ENCODE assay signal across 12 cellular contexts in genomic region chr7:116215550-116215949, GRCh38. TPM values are rescaled to one million over a fixed set of nuclear protein-coding genes. Genes with fewer than 3 reads are reported as not detected.
A peak's percentile ranks its signal among the peaks of the same experiment; 100 is the strongest.
DNase-seq lines count a peak whose midpoint lies in the region; ATAC-seq and TF ChIP-seq lines count a peak whose summit lies in the region.
"Had no signal": no experiment of that assay in that cellular context is flagged by ENCODE, and none has a peak within 500 bp of the region (broad histone marks: within the 10 kb centered on the region; RNA-seq: fewer than 3 reads in every experiment).

No MANE protein-coding gene starts in this region.

- intact Hi-C loops in A673 (cut with micrococcal nuclease; ENCODE audit: unreplicated experiment), result no loop called here
- intact Hi-C loops in activated T-helper 2 cell treated with anti-CD3 and anti-CD28 coated beads, Interferon-gamma antibody, Interleukin-2, Interleukin-4, amounts not matched to agents 10 μg/mL and 5 μg/mL and 100 μg/mL, durations not matched to agents 14 hours and 24 hours and 36 hours (cut with micrococcal nuclease), result loop anchor here (5.0 to 10.0 kb wide), 3 partner anchors 33 to 799 kb away; partner anchors contain the start of gene ST7

- CTCF ChIA-PET in A673 (lab: Charles Lee), result no interaction called here
- CTCF ChIA-PET in CD8-positive, alpha-beta memory T cell (lab: Charles Lee), result interaction anchor here (1.0 to 2.5 kb wide), 4 partner anchors 9 to 35 kb away, joined by 3 to 12 read pairs (median 4); no protein-coding TSS in a partner anchor

- peaks cover 81 to 92% (median 92%) of the 10 kb centered on the region in 3 donors for H3K4me1 Mint-ChIP-seq in CD8-positive, alpha-beta memory T cell
- peaks cover 82% of the 10 kb centered on the region for H3K4me1 Mint-ChIP-seq in activated naive CD8-positive, alpha-beta T cell treated with anti-CD3 and anti-CD28 coated beads, Interleukin-2, amount 50 U/mL, for 24 hours
- peaks cover 39 to 89% (median 74%) of the 10 kb centered on the region in 4 donors for H3K4me1 Mint-ChIP-seq in naive thymus-derived CD8-positive, alpha-beta T cell
- H3K4me1 Mint-ChIP-seq in activated T-helper 2 cell treated with anti-CD3 and anti-CD28 coated beads, Interferon-gamma antibody, Interleukin-2, Interleukin-4, amounts not matched to agents 10 μg/mL and 5 μg/mL and 100 μg/mL, durations not matched to agents 14 hours and 24 hours and 36 hours (ENCODE audit: low read depth), result peaks cover 70% of the 10 kb centered on the region

- peak overlapping the region; percentile 8 to 99 (median 88) for H3K27ac Mint-ChIP-seq in CD8-positive, alpha-beta memory T cell
- H3K27ac Mint-ChIP-seq in activated naive CD8-positive, alpha-beta T cell treated with anti-CD3 and anti-CD28 coated beads, Interleukin-2, amount 50 U/mL, for 24 hours, result peak overlapping the region; percentile 65
- peak overlapping the region in 9 of 10 donors; percentile 24 to 99 (median 97) for H3K27ac Mint-ChIP-seq in naive thymus-derived CD8-positive, alpha-beta T cell
- H3K27ac Mint-ChIP-seq in activated T-helper 2 cell treated with anti-CD3 and anti-CD28 coated beads, Interferon-gamma antibody, Interleukin-2, Interleukin-4, amounts not matched to agents 10 μg/mL and 5 μg/mL and 100 μg/mL, durations not matched to agents 14 hours and 24 hours and 36 hours, result no peak overlapping the region

- no peaks in the 10 kb centered on the region for H3K27me3 Mint-ChIP-seq in CD8-positive, alpha-beta memory T cell
- H3K27me3 Mint-ChIP-seq in activated naive CD8-positive, alpha-beta T cell treated with anti-CD3 and anti-CD28 coated beads, Interleukin-2, amount 50 U/mL, for 24 hours, result no peaks in the 10 kb centered on the region
- H3K27me3 Mint-ChIP-seq in naive thymus-derived CD8-positive, alpha-beta T cell, result no peaks in the 10 kb centered on the region
- no peaks in the 10 kb centered on the region for H3K27me3 Mint-ChIP-seq in activated T-helper 2 cell treated with anti-CD3 and anti-CD28 coated beads, Interferon-gamma antibody, Interleukin-2, Interleukin-4, amounts not matched to agents 10 μg/mL and 5 μg/mL and 100 μg/mL, durations not matched to agents 14 hours and 24 hours and 36 hours (ENCODE audit: low read depth)

- no peak overlapping the region for H3K4me3 ChIP-seq in A673 (ENCODE audit: low read depth, low read length, poor library complexity, severe bottlenecking)
- H3K4me3 ChIP-seq in CD8-positive, alpha-beta memory T cell (ENCODE audit: low read length), result no peak overlapping the region
- H3K4me3 ChIP-seq: vagina had no signal

- H3K4me1 ChIP-seq in A673 (ENCODE audit: insufficient read depth, low read length, poor library complexity, severe bottlenecking), result peaks cover 70% of the 10 kb centered on the region
- H3K4me1 ChIP-seq in CD8-positive, alpha-beta memory T cell (ENCODE audit: insufficient read depth, low read length), result peaks cover 82% of the 10 kb centered on the region

- DNase-seq in A673 (ENCODE audit: low spot score) (no peak), SKM-1 treated with dmso at 0.1 percent for 144 hours (lab: John Stamatoyannopoulos, UW; ENCODE audit: unreplicated experiment) (no peak)
- DNase-seq in CD8-positive, alpha-beta memory T cell, result no peak
- DNase-seq in activated naive CD8-positive, alpha-beta T cell treated with anti-CD3 and anti-CD28 coated beads, Interleukin-2, amount 50 U/mL, for 24 hours, result no peak
- no peak for DNase-seq in naive thymus-derived CD8-positive, alpha-beta T cell
- no peak for DNase-seq in activated T-helper 2 cell treated with anti-CD3 and anti-CD28 coated beads, Interferon-gamma antibody, Interleukin-2, Interleukin-4, amounts not matched to agents 10 μg/mL and 5 μg/mL and 100 μg/mL, durations not matched to agents 14 hours and 24 hours and 36 hours (ENCODE audit: low spot score)
- DNase-seq: cerebellar nuclear complex; mesenchymal stem cell; stimulated activated CD4-positive, alpha-beta T cell treated with anti-CD3 and anti-CD28 coated beads, Interleukin-4, amount 100 ng/mL, for 4 hours; T1000 had no signal

- no peak for TF ChIP-seq CTCF in A673 (conservative IDR thresholded peaks at IDR 0.05; ENCODE audit: low read depth, low read length)

- peaks cover 5 to 21% (median 6%) of the 10 kb centered on the region in 3 donors for H3K36me3 Mint-ChIP-seq in CD8-positive, alpha-beta memory T cell
- H3K36me3 Mint-ChIP-seq in activated naive CD8-positive, alpha-beta T cell treated with anti-CD3 and anti-CD28 coated beads, Interleukin-2, amount 50 U/mL, for 24 hours (ENCODE audit: low read depth), result peaks cover 9% of the 10 kb centered on the region
- peaks cover 0 to 8% (median 7%) of the 10 kb centered on the region in 3 donors for H3K36me3 Mint-ChIP-seq in naive thymus-derived CD8-positive, alpha-beta T cell
- peaks cover 28% of the 10 kb centered on the region for H3K36me3 Mint-ChIP-seq in activated T-helper 2 cell treated with anti-CD3 and anti-CD28 coated beads, Interferon-gamma antibody, Interleukin-2, Interleukin-4, amounts not matched to agents 10 μg/mL and 5 μg/mL and 100 μg/mL, durations not matched to agents 14 hours and 24 hours and 36 hours (ENCODE audit: low read depth)

- H3K27me3 ChIP-seq in A673 (replicated peaks; ENCODE audit: insufficient read depth, low read depth, low read length, poor library complexity), result no peaks in the 10 kb centered on the region
- H3K27me3 ChIP-seq in CD8-positive, alpha-beta memory T cell (ENCODE audit: insufficient read depth, low read length, poor library complexity, severe bottlenecking), result no peaks in the 10 kb centered on the region
- H3K27me3 ChIP-seq: vagina had no signal

- ATAC-seq in activated naive CD8-positive, alpha-beta T cell treated with anti-CD3 and anti-CD28 coated beads, Interleukin-2, amount 50 U/mL, for 24 hours, result no peak
- ATAC-seq in naive thymus-derived CD8-positive, alpha-beta T cell, result no peak
- no peak for ATAC-seq in HG03571 (IDR thresholded peaks at IDR 0.05; ENCODE audit: unreplicated experiment)

- POLR2A ChIA-PET in A673 (lab: Charles Lee; ENCODE audit: low non-redundant PET), result interaction anchor here (0.7 kb wide), 1 partner anchor 12 kb away, joined by 3 read pairs; no protein-coding TSS in a partner anchor
- POLR2A ChIA-PET in CD8-positive, alpha-beta memory T cell (lab: Charles Lee), result interaction anchor here (0.6 to 0.7 kb wide), 2 partner anchors 12 to 1945 kb away, joined by 3 to 5 read pairs; no protein-coding TSS in a partner anchor
- POLR2A ChIA-PET in naive thymus-derived CD8-positive, alpha-beta T cell (lab: Charles Lee), result interaction anchor here (1.5 to 1.6 kb wide), 2 partner anchors 10 to 17 kb away, joined by 3 to 5 read pairs; no protein-coding TSS in a partner anchor

- no peaks in the 10 kb centered on the region for H3K9me3 Mint-ChIP-seq in CD8-positive, alpha-beta memory T cell
- no peaks in the 10 kb centered on the region for H3K9me3 Mint-ChIP-seq in activated naive CD8-positive, alpha-beta T cell treated with anti-CD3 and anti-CD28 coated beads, Interleukin-2, amount 50 U/mL, for 24 hours
- H3K9me3 Mint-ChIP-seq in naive thymus-derived CD8-positive, alpha-beta T cell, result peaks cover 0 to 3% (median 0%) of the 10 kb centered on the region in 9 donors
- no peaks in the 10 kb centered on the region for H3K9me3 Mint-ChIP-seq in activated T-helper 2 cell treated with anti-CD3 and anti-CD28 coated beads, Interferon-gamma antibody, Interleukin-2, Interleukin-4, amounts not matched to agents 10 μg/mL and 5 μg/mL and 100 μg/mL, durations not matched to agents 14 hours and 24 hours and 36 hours

- H3K27ac ChIP-seq in A673 (ENCODE audit: low read depth, low read length, poor library complexity, severe bottlenecking), result peak overlapping the region; percentile 47
- no peak overlapping the region for H3K27ac ChIP-seq in CD8-positive, alpha-beta memory T cell (ENCODE audit: low read depth, low read length)

- BruUV-seq in A673 (replicated peaks; lab: Mats Ljungman, UMichigan), result no TSS peak

- no peaks in the 10 kb centered on the region for H3K9me3 ChIP-seq in A673 (ENCODE audit: low read depth, low read length, poor library complexity, severe bottlenecking)
- H3K9me3 ChIP-seq in CD8-positive, alpha-beta memory T cell (ENCODE audit: low read length), result no peaks in the 10 kb centered on the region
- H3K9me3 ChIP-seq: vagina had no signal

- H3K36me3 ChIP-seq in A673 (ENCODE audit: insufficient read depth, low read length, poor library complexity, severe bottlenecking), result no peaks in the 10 kb centered on the region
- no peaks in the 10 kb centered on the region for H3K36me3 ChIP-seq in CD8-positive, alpha-beta memory T cell (ENCODE audit: insufficient read depth, low read length)
- H3K36me3 ChIP-seq: vagina had no signal

- peak overlapping the region in 6 of 7 donors; percentile 30 to 97 (median 62) for H3K4me3 Mint-ChIP-seq in CD8-positive, alpha-beta memory T cell
- peak overlapping the region; percentile 42 for H3K4me3 Mint-ChIP-seq in activated naive CD8-positive, alpha-beta T cell treated with anti-CD3 and anti-CD28 coated beads, Interleukin-2, amount 50 U/mL, for 24 hours
- peak overlapping the region in 9 of 10 donors; percentile 12 to 99 (median 56) for H3K4me3 Mint-ChIP-seq in naive thymus-derived CD8-positive, alpha-beta T cell
- no peak overlapping the region for H3K4me3 Mint-ChIP-seq in activated T-helper 2 cell treated with anti-CD3 and anti-CD28 coated beads, Interferon-gamma antibody, Interleukin-2, Interleukin-4, amounts not matched to agents 10 μg/mL and 5 μg/mL and 100 μg/mL, durations not matched to agents 14 hours and 24 hours and 36 hours (ENCODE audit: low read depth)

RNA-seq across cellular contexts. Expression of gene TES, which starts 5.2 kb away (rescaled TPM):
- 115 and 121 TPM in 2 replicates for total RNA-seq in A673 (2021)
- total RNA-seq in CD8-positive, alpha-beta memory T cell, result 10 to 100 TPM; 58.4 to 59.0 TPM
- polyA plus RNA-seq in CD8-positive, alpha-beta memory T cell, result 193 TPM
- total RNA-seq in naive thymus-derived CD8-positive, alpha-beta T cell, result 100 to 1,000 TPM; 119 to 122 TPM
- polyA plus RNA-seq in naive thymus-derived CD8-positive, alpha-beta T cell, result 100 to 1,000 TPM; 177 to 185 (median 181) TPM
- total RNA-seq in activated T-helper 2 cell treated with anti-CD3 and anti-CD28 coated beads, Interferon-gamma antibody, Interleukin-2, Interleukin-4, amounts not matched to agents 10 μg/mL and 5 μg/mL and 100 μg/mL, durations not matched to agents 14 hours and 24 hours and 36 hours, result 44.3 and 46.3 TPM in 2 replicates
